1 cellular context compared by ENCODE assay signal in the genomic region with DNA sequence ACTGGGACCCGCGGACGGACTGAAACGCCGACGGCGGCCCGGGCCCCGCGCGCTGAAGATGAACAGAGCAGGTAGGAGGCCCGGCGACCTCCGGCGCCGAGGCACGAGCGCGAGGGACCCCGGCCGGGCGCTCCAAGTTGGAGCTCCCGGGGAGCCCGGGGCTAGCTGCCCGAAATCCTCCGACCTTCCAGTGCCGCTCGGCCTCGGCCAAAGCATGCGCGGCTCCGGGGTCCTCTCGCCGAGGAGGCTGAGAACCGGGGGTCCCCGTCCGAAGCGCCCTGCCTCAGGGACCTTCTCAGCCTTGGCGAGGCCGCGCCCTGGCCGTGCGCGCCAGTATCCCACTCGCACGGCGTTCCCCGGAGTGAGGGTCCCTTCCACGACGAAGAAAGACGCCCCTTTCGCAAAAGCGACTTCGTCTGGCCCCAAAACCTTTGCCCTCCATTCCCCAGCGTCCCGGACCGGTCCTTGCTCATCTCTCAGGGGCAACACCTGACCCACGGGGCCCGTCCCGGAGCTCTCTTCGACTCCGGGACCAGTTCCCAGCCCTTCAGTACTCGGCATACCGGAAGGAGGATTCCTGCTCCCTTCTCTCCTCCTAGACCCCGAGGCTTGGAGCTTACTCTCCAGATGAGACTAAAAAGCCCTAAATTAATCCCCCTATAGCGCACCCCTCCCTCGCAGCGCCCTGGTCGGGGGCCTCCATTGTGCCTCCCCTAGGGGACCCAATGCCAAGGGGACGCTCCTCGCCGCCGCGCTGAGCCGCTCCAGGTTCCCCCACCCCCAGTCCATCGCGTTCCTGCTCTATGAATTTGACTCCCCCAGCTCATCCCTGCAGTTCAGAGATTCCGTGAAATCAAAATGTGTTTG.
TF ChIP-seq lines count a peak whose summit lies in the region.

No MANE protein-coding gene starts in this region.

TF ChIP-seq in H1, 55 proteins besides CTCF, POLR2A, EP300 and RAD21:
- TF ChIP-seq EZH2 (IDR thresholded peaks at IDR 0.05; ENCODE audit: low read depth, low read length, severe bottlenecking) = peak; percentile 61
- no peak for TF ChIP-seq JUND (IDR thresholded peaks at IDR 0.05; ENCODE audit: low read length)
- peak; percentile 90 for TF ChIP-seq KDM4A (IDR thresholded peaks at IDR 0.05; ENCODE audit: low read depth, low read length, severe bottlenecking)
- TF ChIP-seq CTBP2 (IDR thresholded peaks at IDR 0.05; ENCODE audit: borderline replicate concordance, insufficient read depth, insufficient read length, low read length) = no peak
- TF ChIP-seq SUZ12 (IDR thresholded peaks at IDR 0.05; ENCODE audit: low read length) = peak; percentile 49; the same call in 1 of the 2 replicates
- no peak for TF ChIP-seq KDM1A (IDR thresholded peaks at IDR 0.05; ENCODE audit: borderline replicate concordance, low read length)
- 0 out of 2 replicates have a peak, but pooled peaks have one; percentile 13 for TF ChIP-seq PHF8 (conservative IDR thresholded peaks at IDR 0.05; ENCODE audit: low read depth, low read length)
